In genomic region chr1:200934676-200935245, GRCh38 we compare ENCODE assay signal across 24 cellular contexts. TPM values are rescaled to one million over a fixed set of nuclear protein-coding genes. Genes with fewer than 3 reads are reported as not detected.
DNase-seq lines count a peak whose midpoint lies in the region; ATAC-seq, FAIRE-seq and TF ChIP-seq lines count a peak whose summit lies in the region.
"Had no signal": no experiment of that assay in that cellular context is flagged by ENCODE, and none has a peak within 500 bp of the region (broad histone marks: within the 10 kb centered on the region; RNA-seq: fewer than 3 reads in every experiment).

No MANE protein-coding gene starts in this region.

- TF ChIP-seq RAD21 in HepG2 (CRISPR knock-in tag; IDR thresholded peaks at IDR 0.05) (no peak), K562 (CRISPR knock-in tag; conservative IDR thresholded peaks at IDR 0.05 in 1 of 2, IDR thresholded peaks at IDR 0.05 in 1 of 2) (no peak)

- intact Hi-C loops in HepG2 (cut with micrococcal nuclease; ENCODE audit: unreplicated experiment): no loop called here
- intact Hi-C loops in right lobe of liver (cut with DNase I): no loop called here
- intact Hi-C loops in K562 (cut with micrococcal nuclease): no loop called here

- POLR2A ChIA-PET in HepG2 (lab: Yijun Ruan, JAX): no interaction called here
- POLR2A ChIA-PET in K562 (lab: Yijun Ruan, JAX): no interaction called here

- no peak overlapping the region for H3K4ac ChIP-seq in mesendoderm (ENCODE audit: low read depth, low read length)

- no peak for DNase-seq in HepG2 (ENCODE audit: low spot score)
- DNase-seq in right lobe of liver: no peak
- DNase-seq in K562 (ENCODE audit: extremely low read depth in 1 of 4, low spot score in 3 of 4): no peak
- peak; percentile 39 for DNase-seq in mesenteric fat pad (ENCODE audit: low spot score)
- no peak for DNase-seq in NCI-H1436 (lab: John Stamatoyannopoulos, UW)
- DNase-seq in mesendoderm: no peak
- DNase-seq: 8988T; ACHN; AML-193; BE2C; CD4-positive, alpha-beta T cell; CD8-positive, alpha-beta memory T cell; DMS153; DND-41; GOT3; HFFc6 had no signal

- 74% methylated on average over 13 of the region's 13 CpGs for whole genome bisulfite sequencing in HepG2 (ENCODE audit: low lambda C conversion rate)
- WGBS in right lobe of liver (ENCODE audit: insufficient coverage, low coverage, low lambda C conversion rate, missing lambda C conversion rate): 83% methylated on average over 13 of the region's 13 CpGs
- WGBS in K562 (ENCODE audit: insufficient coverage, low coverage, missing lambda C conversion rate): 10% methylated on average over 13 of the region's 13 CpGs
- no CpG with 5 or more reads among the region's 13 CpGs for WGBS in mesendoderm (ENCODE audit: extremely low coverage, insufficient coverage, low lambda C conversion rate)

- no peaks in the 10 kb centered on the region for H3K4me1 ChIP-seq in HepG2 (ENCODE audit: insufficient read depth, low read length)
- H3K4me1 ChIP-seq in right lobe of liver: no peaks in the 10 kb centered on the region
- H3K4me1 ChIP-seq in K562 (replicated peaks in 1 of 2; ENCODE audit: control insufficient read depth in 2 of 2, insufficient read depth in 2 of 2, low read length in 2 of 2): no peaks in the 10 kb centered on the region
- H3K4me1 ChIP-seq in mesendoderm (ENCODE audit: control insufficient read depth, low read depth, low read length): no peaks in the 10 kb centered on the region
- H3K4me1 ChIP-seq: A549, BE2C, HAP-1 had no signal

- H3K27me3 ChIP-seq in HepG2 (ENCODE audit: control insufficient read depth in 1 of 2, insufficient read depth in 2 of 2, low read length in 2 of 2): peaks cover 0 to 5% of the 10 kb centered on the region in 2 experiments; a peak in 1 of 5 replicates
- no peaks in the 10 kb centered on the region for H3K27me3 ChIP-seq in right lobe of liver
- peaks cover 23 to 41% of the 10 kb centered on the region in 2 experiments for H3K27me3 ChIP-seq in K562 (ENCODE audit: control insufficient read depth in 2 of 2, insufficient read depth in 2 of 2, low read length in 2 of 2)
- H3K27me3 ChIP-seq in mesendoderm (ENCODE audit: insufficient read depth, low read length, poor library complexity): no peaks in the 10 kb centered on the region
- H3K27me3 ChIP-seq: BLaER1 treated with 17β-estradiol and CSF1 and Interleukin-3, amounts not matched to agents 10 nM and 100 nM had no signal

- H2BK120ac ChIP-seq in mesendoderm (ENCODE audit: low read depth, low read length): no peak overlapping the region

- CTCF ChIA-PET in HepG2 (lab: Yijun Ruan, JAX; ENCODE audit: low intra/inter-chr PET ratio, low total read pairs) (no interaction called here), K562 (lab: Yijun Ruan, JAX; ENCODE audit: low intra/inter-chr PET ratio) (no interaction called here)

- no peak for TF ChIP-seq EP300 in HepG2 (IDR thresholded peaks at IDR 0.05; ENCODE audit: low read depth in 2 of 2, low read length in 2 of 2)
- no peak for TF ChIP-seq EP300 in HepG2 (CRISPR knock-in tag; IDR thresholded peaks at IDR 0.05; ENCODE audit: borderline replicate concordance)
- no peak for TF ChIP-seq EP300 in K562 (IDR thresholded peaks at IDR 0.05; ENCODE audit: low read length)

- H2BK15ac ChIP-seq in mesendoderm (replicated peaks; ENCODE audit: low read depth): no peak overlapping the region

- H3K9ac ChIP-seq in HepG2 (ENCODE audit: insufficient read depth, low read depth, low read length) (no peak overlapping the region), K562 (ENCODE audit: insufficient read depth in 1 of 2, low read depth in 2 of 2, low read length in 2 of 2) (no peak overlapping the region), mesendoderm (ENCODE audit: low read length) (no peak overlapping the region)
- H3K9ac ChIP-seq: BLaER1 treated with 17β-estradiol and CSF1 and Interleukin-3, amounts not matched to agents 10 nM and 100 nM had no signal

- no peak overlapping the region for H4K8ac ChIP-seq in mesendoderm (ENCODE audit: low read depth, low read length)

- no peaks in the 10 kb centered on the region for H3K79me1 ChIP-seq in mesendoderm (ENCODE audit: low read length)

- H3K9me3 ChIP-seq in HepG2 (ENCODE audit: low read length) (no peaks in the 10 kb centered on the region), right lobe of liver (no peaks in the 10 kb centered on the region), K562 (replicated peaks; ENCODE audit: control insufficient read depth, insufficient read depth, low read depth, low read length) (no peaks in the 10 kb centered on the region)
- H3K9me3 ChIP-seq: A549, BE2C, HAP-1 had no signal

- no peak overlapping the region for H3K4me2 ChIP-seq in HepG2 (ENCODE audit: low read depth, low read length)
- no peak overlapping the region for H3K4me2 ChIP-seq in K562 (ENCODE audit: insufficient read depth, low read length)
- H3K4me2 ChIP-seq in mesendoderm (ENCODE audit: low read length): no peak overlapping the region
- H3K4me2 ChIP-seq: A549; BLaER1 treated with 17β-estradiol and CSF1 and Interleukin-3, amounts not matched to agents 10 nM and 100 nM had no signal

- H2BK5ac ChIP-seq in mesendoderm (ENCODE audit: low read length): no peak overlapping the region

- H3K27ac ChIP-seq in HepG2 (ENCODE audit: extremely low read length, insufficient read depth, low read length) (no peak overlapping the region), right lobe of liver (no peak overlapping the region), K562 (ENCODE audit: extremely low read depth, low read depth, low read length) (no peak overlapping the region), mesendoderm (ENCODE audit: low read depth, low read length) (no peak overlapping the region)
- H3K27ac ChIP-seq: A549 had no signal

- no peak overlapping the region for H3K23ac ChIP-seq in mesendoderm (ENCODE audit: low read length)

- no peak overlapping the region for H3K18ac ChIP-seq in mesendoderm (ENCODE audit: low read length)

- no peaks in the 10 kb centered on the region for H3K79me2 ChIP-seq in HepG2 (ENCODE audit: insufficient read depth, low read length)
- H3K79me2 ChIP-seq in K562 (ENCODE audit: control insufficient read depth, insufficient read depth, low read length): no peaks in the 10 kb centered on the region
- no peaks in the 10 kb centered on the region for H3K79me2 ChIP-seq in mesendoderm (ENCODE audit: control insufficient read depth, insufficient read depth, low read length)

- TF ChIP-seq CTCF in HepG2 (CRISPR knock-in tag; IDR thresholded peaks at IDR 0.05) (no peak), right lobe of liver (IDR thresholded peaks at IDR 0.05) (no peak), K562 (IDR thresholded peaks at IDR 0.05 in 2 of 3, conservative IDR thresholded peaks at IDR 0.05 in 1 of 3; ENCODE audit: insufficient read depth in 2 of 3, low read depth in 1 of 3, low read length in 3 of 3) (no peak)

- ATAC-seq in HepG2: no peak
- ATAC-seq in right lobe of liver: no peak
- ATAC-seq in K562: no peak
- ATAC-seq in HG02885 (IDR thresholded peaks at IDR 0.05; ENCODE audit: poor library complexity, unreplicated experiment): no peak
- ATAC-seq: A549 had no signal

- H3K56ac ChIP-seq in mesendoderm (ENCODE audit: low read length): no peak overlapping the region

- no peak for FAIRE-seq in HepG2 (lab: Jason Lieb, UNC)
- FAIRE-seq in K562 (lab: Jason Lieb, UNC): no peak
- FAIRE-seq: A549, G401.6, GM12892, H54 had no signal

- no peaks in the 10 kb centered on the region for H3K36me3 ChIP-seq in HepG2 (replicated peaks in 1 of 2; ENCODE audit: control insufficient read depth in 1 of 2, insufficient read depth in 2 of 2, low read length in 2 of 2)
- H3K36me3 ChIP-seq in right lobe of liver: no peaks in the 10 kb centered on the region
- no peaks in the 10 kb centered on the region for H3K36me3 ChIP-seq in K562 (ENCODE audit: control insufficient read depth, insufficient read depth, low read length)
- H3K36me3 ChIP-seq in mesendoderm (ENCODE audit: control insufficient read depth, insufficient read depth, low read length): no peaks in the 10 kb centered on the region
- H3K36me3 ChIP-seq: BE2C, HAP-1 had no signal

- H3K9me1 ChIP-seq in K562 (ENCODE audit: control insufficient read depth, insufficient read depth, low read length): no peaks in the 10 kb centered on the region

- H4K20me1 ChIP-seq in HepG2 (ENCODE audit: insufficient read depth, low read length) (no peaks in the 10 kb centered on the region), K562 (replicated peaks; ENCODE audit: control insufficient read depth, insufficient read depth, low read length) (no peaks in the 10 kb centered on the region)
- H4K20me1 ChIP-seq: BLaER1 treated with 17β-estradiol and CSF1 and Interleukin-3, amounts not matched to agents 10 nM and 100 nM had no signal

- BruUV-seq in HepG2 (replicated peaks; lab: Mats Ljungman, UMichigan) (no TSS peak), K562 (replicated peaks; lab: Mats Ljungman, UMichigan) (no TSS peak)

- TF ChIP-seq POLR2A in HepG2 (IDR thresholded peaks at IDR 0.05; ENCODE audit: insufficient read depth in 1 of 2, low read depth in 2 of 2, low read length in 2 of 2) (no peak), right lobe of liver (IDR thresholded peaks at IDR 0.05) (no peak), K562 (conservative IDR thresholded peaks at IDR 0.05) (no peak)

- no peak overlapping the region for H2AK5ac ChIP-seq in mesendoderm (ENCODE audit: low read length)

- no peak overlapping the region for H3K4me3 ChIP-seq in HepG2 (replicated peaks in 1 of 3; ENCODE audit: insufficient read depth in 1 of 3, low read depth in 2 of 3, low read length in 3 of 3)
- no peak overlapping the region for H3K4me3 ChIP-seq in right lobe of liver
- H3K4me3 ChIP-seq in K562: no peak overlapping the region
- H3K4me3 ChIP-seq in mesendoderm (ENCODE audit: low read length): no peak overlapping the region
- H3K4me3 ChIP-seq: A549; BLaER1 treated with 17β-estradiol and CSF1 and Interleukin-3, amounts not matched to agents 10 nM and 100 nM; HAP-1 had no signal

- H2AFZ ChIP-seq in HepG2 (ENCODE audit: low read length) (no peak overlapping the region), K562 (ENCODE audit: low read depth, low read length) (no peak overlapping the region)

- in situ Hi-C loops in HepG2 (cut with HindIII; ENCODE audit: extremely low pct_ligation_motif_present, low pct_unique_long_range_greater_than_20kb): no loop called here
- in situ Hi-C loops in K562 (cut with MboI): no loop called here

- H4K5ac ChIP-seq in mesendoderm (ENCODE audit: low read length): no peak overlapping the region

RNA-seq across cellular contexts. Expression of gene INAVA, which starts 40.1 kb away (rescaled TPM):
- total RNA-seq in HepG2 (2016; rRNA removed; fragmentation: Illumina TruSeq; extraction: Trizol) (11.7 and 13.5 TPM in 2 replicates), right lobe of liver (under 1 TPM; 0.29 to 0.55 (median 0.41) TPM), K562 (2014; rRNA removed) (not detected in 2 replicates), K562 (2014; rRNA removed; fragmentation: Illumina TruSeq; extraction: Trizol) (not detected in 2 replicates), K562 (2015; rRNA removed; fragmentation: Illumina TruSeq; extraction: Trizol) (not detected in 2 replicates), K562 (2021) (0.09 TPM in 1 of 2 replicates, not detected in the other), mesenteric fat pad (0.16 TPM)
- total RNA-seq in HepG2 (2016; cell fraction: cytosol; rRNA removed; fragmentation: Illumina TruSeq; extraction: Trizol; ENCODE audit: low read depth): 3.1 and 3.9 TPM in 2 replicates
- total RNA-seq in HepG2 (2016; cell fraction: insoluble cytoplasmic fraction; rRNA removed; fragmentation: Illumina TruSeq; extraction: Trizol): 10.6 and 11.8 TPM in 2 replicates
- 8.9 and 10.3 TPM in 2 replicates for total RNA-seq in HepG2 (2016; cell fraction: membrane; rRNA removed; fragmentation: Illumina TruSeq; extraction: Trizol)
- total RNA-seq in HepG2 (2016; cell fraction: nucleus; rRNA removed; fragmentation: Illumina TruSeq; extraction: Trizol): 11.6 and 14.2 TPM in 2 replicates
- polyA plus RNA-seq in HepG2 (2011; rRNA removed) (6.0 and 6.4 TPM in 2 replicates), K562 (2011; rRNA removed) (not detected in 2 replicates), K562 (2014; fragmentation: Illumina TruSeq; extraction: Trizol) (not detected in 2 replicates), K562 (2014; fragmentation: Nextera tagmentation; extraction: Ambion mirVana) (not detected), K562 (2014; rRNA removed) (not detected in 2 replicates)
- polyA plus RNA-seq in HepG2 (2011; cell fraction: cytosol; rRNA removed): 3.9 and 5.0 TPM in 2 replicates
- 18.1 and 23.0 TPM in 2 replicates for polyA plus RNA-seq in HepG2 (2011; cell fraction: nucleus; rRNA removed)
- 3.4 and 3.6 TPM in 2 replicates for polyA plus RNA-seq in HepG2 (2012)
- polyA plus RNA-seq in HepG2 (2016; cell fraction: cytosol; fragmentation: Illumina TruSeq; extraction: Trizol; ENCODE audit: low read depth): 1.4 and 1.5 TPM in 2 replicates
- polyA plus RNA-seq in HepG2 (2016; cell fraction: insoluble cytoplasmic fraction; fragmentation: Illumina TruSeq; extraction: Trizol; ENCODE audit: low read depth): 10.3 and 14.8 TPM in 2 replicates
- polyA plus RNA-seq in HepG2 (2016; cell fraction: membrane; fragmentation: Illumina TruSeq; extraction: Trizol; ENCODE audit: low read depth): 4.6 and 5.4 TPM in 2 replicates
- polyA plus RNA-seq in HepG2 (2016; cell fraction: nucleus; fragmentation: Illumina TruSeq; extraction: Trizol; ENCODE audit: insufficient read depth, low read depth): 28.3 and 29.7 TPM in 2 replicates
- 0.42 and 11.2 TPM in 2 replicates for polyA minus RNA-seq in HepG2 (2011; rRNA and poly(A)+ RNA removed; ENCODE audit: low replicate concordance)
- polyA minus RNA-seq in HepG2 (2011; cell fraction: cytosol; rRNA and poly(A)+ RNA removed): 4.3 and 7.2 TPM in 2 replicates
- 6.0 and 7.9 TPM in 2 replicates for polyA minus RNA-seq in HepG2 (2011; cell fraction: nucleus; rRNA and poly(A)+ RNA removed)
- total RNA-seq in K562 (2011; cell fraction: chromatin; rRNA removed; ENCODE audit: low replicate concordance): not detected in 2 replicates
- not detected in 2 replicates for total RNA-seq in K562 (2011; cell fraction: nucleolus; rRNA removed)
- total RNA-seq in K562 (2011; cell fraction: nucleoplasm; rRNA removed): not detected in 2 replicates
- polyA plus RNA-seq in K562 (2011; cell fraction: cytosol; rRNA removed): not detected in 2 replicates
- polyA plus RNA-seq in K562 (2011; cell fraction: nucleus; rRNA removed): not detected in 2 replicates
- not detected in 2 replicates for polyA plus RNA-seq in K562 (2012)
- not detected in 2 replicates for polyA minus RNA-seq in K562 (2011; rRNA and poly(A)+ RNA removed)
- polyA minus RNA-seq in K562 (2011; cell fraction: cytosol; rRNA and poly(A)+ RNA removed): not detected in 2 replicates
- polyA minus RNA-seq in K562 (2011; cell fraction: nucleus; rRNA and poly(A)+ RNA removed): not detected in 2 replicates
- polyA plus RNA-seq in mesendoderm (2013, experiment 1 of 2): 34.9 TPM
- polyA plus RNA-seq in mesendoderm (2013, experiment 2 of 2): 36.1 TPM
- total RNA-seq: HFFc6 had no signal
- polyA plus RNA-seq: CD14-positive monocyte had no signal

Comparison
In these comparisons a context has a peak if more than half of its experiments do, and no peak if none do; other contexts are left out.
1. Of the 241 proteins assayed by ChIP-seq in both HepG2 and K562: peak only in HepG2: none; only in K562: CBX2 and ZFP36; in both: RFX5; in neither: 238.